ENCODE assay signal across 16 cellular contexts in the genomic region with DNA sequence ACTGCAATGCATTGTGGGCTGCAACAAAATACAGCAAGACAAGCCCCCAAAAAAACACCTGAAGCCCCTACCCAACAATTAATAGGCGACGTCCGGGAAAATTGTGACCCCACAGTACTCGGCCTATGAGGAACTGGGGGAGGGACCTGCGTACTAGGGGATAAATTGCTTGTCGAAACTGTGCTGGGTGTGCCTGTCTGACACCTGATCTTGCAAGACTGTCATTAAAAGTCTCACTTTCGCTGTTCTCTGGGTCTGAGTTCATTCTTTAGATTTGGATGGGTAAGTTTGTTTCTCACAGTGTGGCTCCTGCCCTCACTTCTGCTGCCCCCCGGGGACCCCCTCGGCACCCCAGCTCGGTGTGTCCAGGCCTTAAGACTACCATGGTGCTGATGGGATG.
"Had no signal": no experiment of that assay in that cellular context is flagged by ENCODE, and none has a peak within 500 bp of the region (broad histone marks: within the 10 kb centered on the region; RNA-seq: fewer than 3 reads in every experiment).

No MANE protein-coding gene starts in this region.

- H3K9me3 Mint-ChIP-seq: activated T-cell treated with anti-CD3 and anti-CD28 coated beads, Interleukin-2, amount 50 U/mL, for 4 hours had no signal

- H3K27me3 Mint-ChIP-seq: naive thymus-derived CD4-positive, alpha-beta T cell had no signal

- H3K36me3 ChIP-seq: breast epithelium, vagina had no signal

- H3K27me3 ChIP-seq: breast epithelium, dorsolateral prefrontal cortex, neutrophil, tibial artery, vagina had no signal

- H3K4me3 Mint-ChIP-seq: activated T-cell treated with anti-CD3 and anti-CD28 coated beads, Interleukin-2, amount 50 U/mL, for 4 hours; naive thymus-derived CD4-positive, alpha-beta T cell had no signal

- H3K9me3 ChIP-seq: breast epithelium, neutrophil, tibial artery, vagina had no signal

- H3K4me3 ChIP-seq: breast epithelium, dorsolateral prefrontal cortex, lung, tibial artery, vagina had no signal

- ATAC-seq: activated CD4-positive, CD25-positive, alpha-beta regulatory T cell treated with anti-CD3 and anti-CD28 coated beads, Interleukin-2, amount 50 U/mL, for 24 hours; activated T-cell treated with anti-CD3 and anti-CD28 coated beads, Interleukin-2, amount 50 U/mL, for 4 hours; esophagus mucosa; naive thymus-derived CD4-positive, alpha-beta T cell; right cardiac atrium had no signal

- DNase-seq: activated CD4-positive, alpha-beta T cell treated with anti-CD3 and anti-CD28 coated beads, Interleukin-2, amount 50 U/mL, for 4 hours; activated effector memory CD4-positive, alpha-beta T cell treated with anti-CD3 and anti-CD28 coated beads, Interleukin-2, amount 50 U/mL, for 16 hours; activated T-cell treated with anti-CD3 and anti-CD28 coated beads, Interleukin-2, amount 50 U/mL, for 4 hours; aorta; dorsolateral prefrontal cortex; hypothalamus; naive thymus-derived CD4-positive, alpha-beta T cell; right cardiac atrium; small intestine; tibial artery had no signal

- H3K27ac ChIP-seq: breast epithelium, neutrophil, tibial artery, vagina had no signal
